In genomic region chr14:55850803-55851202, GRCh38 we compare ENCODE assay signal across 18 cellular contexts.
A peak's percentile ranks its signal among the peaks of the same experiment; 100 is the strongest.
DNase-seq lines count a peak whose midpoint lies in the region; ATAC-seq and TF ChIP-seq lines count a peak whose summit lies in the region.
"Had no signal": no experiment of that assay in that cellular context is flagged by ENCODE, and none has a peak within 500 bp of the region (broad histone marks: within the 10 kb centered on the region; RNA-seq: fewer than 3 reads in every experiment).

No MANE protein-coding gene starts in this region.

- H3K9me3 ChIP-seq in right atrium auricular region: no peaks in the 10 kb centered on the region
- H3K9me3 ChIP-seq: sigmoid colon had no signal

- peak; percentile 21 for ATAC-seq in Right ventricle myocardium superior (ENCODE audit: poor library complexity)
- no peak for ATAC-seq in stimulated activated naive CD8-positive, alpha-beta T cell treated with anti-CD3 and anti-CD28 coated beads, Interleukin-15, Interleukin-2, amounts not matched to agents 100 U/mL and 50 U/mL, for 24 hours
- ATAC-seq: K562 had no signal

- no peak overlapping the region for H3K4me3 Mint-ChIP-seq in type B pancreatic cell
- H3K4me3 Mint-ChIP-seq: activated naive CD8-positive, alpha-beta T cell had no signal

- H3K4me1 Mint-ChIP-seq in type B pancreatic cell (ENCODE audit: unreplicated experiment): peaks cover 4% of the 10 kb centered on the region

- H3K27ac ChIP-seq in right atrium auricular region: peak overlapping the region in 1 of 2 donors; percentile 4
- H3K27ac ChIP-seq: sigmoid colon had no signal

- no peaks in the 10 kb centered on the region for H3K36me3 Mint-ChIP-seq in type B pancreatic cell
- H3K36me3 Mint-ChIP-seq: activated naive CD8-positive, alpha-beta T cell had no signal

- peak overlapping the region; percentile 3 for H3K27ac Mint-ChIP-seq in type B pancreatic cell
- H3K27ac Mint-ChIP-seq: activated naive CD8-positive, alpha-beta T cell had no signal

- no peaks in the 10 kb centered on the region for H3K36me3 ChIP-seq in right atrium auricular region
- H3K36me3 ChIP-seq: sigmoid colon had no signal

- H3K9me3 Mint-ChIP-seq in type B pancreatic cell: no peaks in the 10 kb centered on the region

- no peak overlapping the region for H3K4me3 ChIP-seq in right atrium auricular region
- H3K4me3 ChIP-seq: K562, sigmoid colon had no signal

- H3K27me3 ChIP-seq in right atrium auricular region: no peaks in the 10 kb centered on the region
- H3K27me3 ChIP-seq: sigmoid colon had no signal

- TF ChIP-seq CTCF in right atrium auricular region (IDR thresholded peaks at IDR 0.05): no peak
- TF ChIP-seq CTCF in type B pancreatic cell (conservative IDR thresholded peaks at IDR 0.05): no peak

- H3K4me1 ChIP-seq in right atrium auricular region: peaks cover 0 to 20% of the 10 kb centered on the region in 2 donors

- intact Hi-C loops in Right ventricle myocardium superior (cut with DNase I): no loop called here

- DNase-seq in Right ventricle myocardium superior (no peak), right atrium auricular region (ENCODE audit: low spot score) (no peak), amniotic stem cell (lab: John Stamatoyannopoulos, UW) (peak; percentile 30), fibroblast of the conjunctiva (ENCODE audit: low read depth) (peak; percentile 6), type B pancreatic cell (ENCODE audit: extremely low spot score, unreplicated experiment) (no peak)
- DNase-seq in activated CD4-positive, alpha-beta T cell treated with anti-CD3 and anti-CD28 coated beads, Interleukin-2, amount 50 U/mL, for 48 hours: no peak
- DNase-seq in stimulated activated naive CD8-positive, alpha-beta T cell treated with anti-CD3 and anti-CD28 coated beads, Interleukin-15, Interleukin-2, amounts not matched to agents 100 U/mL and 50 U/mL, for 24 hours: no peak
- DNase-seq in activated T-cell treated with anti-CD3 and anti-CD28 coated beads, Interleukin-2, amount 50 U/mL, for 48 hours: no peak
- DNase-seq: 8988T; COR-L47; GOT3; NCI-H1436; NCI-H446; sigmoid colon; stimulated activated naive CD4-positive, alpha-beta T cell; T-helper 1 cell had no signal

- H3K27me3 Mint-ChIP-seq in type B pancreatic cell: peaks cover 4% of the 10 kb centered on the region
- H3K27me3 Mint-ChIP-seq: activated naive CD8-positive, alpha-beta T cell had no signal

Comparison
In these comparisons a context has a peak if more than half of its experiments do, and no peak if none do; other contexts are left out.
1. DNase-seq: peak in amniotic stem cell (single experiment) and fibroblast of the conjunctiva (single experiment); none in Right ventricle myocardium superior (single experiment), right atrium auricular region (single experiment), type B pancreatic cell (single experiment), activated CD4-positive, alpha-beta T cell treated with anti-CD3 and anti-CD28 coated beads, Interleukin-2, amount 50 U/mL, for 48 hours (0 of 2), stimulated activated naive CD8-positive, alpha-beta T cell treated with anti-CD3 and anti-CD28 coated beads, Interleukin-15, Interleukin-2, amounts not matched to agents 100 U/mL and 50 U/mL, for 24 hours (single experiment) and activated T-cell treated with anti-CD3 and anti-CD28 coated beads, Interleukin-2, amount 50 U/mL, for 48 hours (0 of 2).